8 cellular contexts compared by ENCODE assay signal in genomic region chr17:31900877-31901276, GRCh38. TPM values are rescaled to one million over a fixed set of nuclear protein-coding genes. Genes with fewer than 3 reads are reported as not detected.
A peak's percentile ranks its signal among the peaks of the same experiment; 100 is the strongest.
DNase-seq lines count a peak whose midpoint lies in the region; ATAC-seq and TF ChIP-seq lines count a peak whose summit lies in the region.

No MANE protein-coding gene starts in this region.

- no peak for TF ChIP-seq POLR2A in GM18505 (IDR thresholded peaks at IDR 0.05; ENCODE audit: borderline replicate concordance, extremely low read depth, insufficient read depth, insufficient read length)

- no peak for ATAC-seq in CD4-positive, CD25-positive, alpha-beta regulatory T cell (ENCODE audit: low read depth in 2 of 2)
- no peak for ATAC-seq in natural killer cell treated with Interleukin-12 subunit alpha and Interleukin-12 subunit beta and Interleukin-15 and Interleukin-18, amount 100 ng/mL, for 72 hours
- ATAC-seq in GM18498 (IDR thresholded peaks at IDR 0.05; ENCODE audit: unreplicated experiment) (no peak), GM18505 (IDR thresholded peaks at IDR 0.05; ENCODE audit: unreplicated experiment) (no peak)

- peak overlapping the region; percentile 82 for H3K27ac ChIP-seq in CD4-positive, CD25-positive, alpha-beta regulatory T cell (ENCODE audit: insufficient read depth, low read length, poor library complexity, severe bottlenecking)
- H3K27ac ChIP-seq in KOPT-K1 (ENCODE audit: low read depth, low read length, poor library complexity, severe bottlenecking) (peak overlapping the region; percentile 73), dorsolateral prefrontal cortex (peak overlapping the region in 14 of 59 donors; percentile 4 to 76 (median 52))

- peak overlapping the region; percentile 93 for H3K4me3 ChIP-seq in CD4-positive, CD25-positive, alpha-beta regulatory T cell (ENCODE audit: low read depth, low read length)
- H3K4me3 ChIP-seq in dorsolateral prefrontal cortex = peak overlapping the region; percentile 47 to 98 (median 84)

- no peak overlapping the region for H3K4me3 Mint-ChIP-seq in CD4-positive, CD25-positive, alpha-beta regulatory T cell
- H3K4me3 Mint-ChIP-seq in natural killer cell treated with Interleukin-12 subunit alpha and Interleukin-12 subunit beta and Interleukin-15 and Interleukin-18, amount 100 ng/mL, for 72 hours = no peak overlapping the region

- H3K36me3 ChIP-seq in CD4-positive, CD25-positive, alpha-beta regulatory T cell (ENCODE audit: control insufficient read depth, insufficient read depth, low read length) = peaks cover 30% of the 10 kb centered on the region
- H3K36me3 ChIP-seq in KOPT-K1 (ENCODE audit: insufficient read depth, low read length) = peaks cover 40% of the 10 kb centered on the region

- TF ChIP-seq CTCF in dorsolateral prefrontal cortex (IDR thresholded peaks at IDR 0.05 in 54 of 56, conservative IDR thresholded peaks at IDR 0.05 in 2 of 56; ENCODE audit: low read depth in 1 of 56, partially characterized antibody in 56 of 56) = no peak

- H3K27ac Mint-ChIP-seq in CD4-positive, CD25-positive, alpha-beta regulatory T cell = no peak overlapping the region
- no peak overlapping the region for H3K27ac Mint-ChIP-seq in natural killer cell treated with Interleukin-12 subunit alpha and Interleukin-12 subunit beta and Interleukin-15 and Interleukin-18, amount 100 ng/mL, for 72 hours

- no peaks in the 10 kb centered on the region for H3K9me3 Mint-ChIP-seq in CD4-positive, CD25-positive, alpha-beta regulatory T cell
- no peaks in the 10 kb centered on the region for H3K9me3 Mint-ChIP-seq in natural killer cell treated with Interleukin-12 subunit alpha and Interleukin-12 subunit beta and Interleukin-15 and Interleukin-18, amount 100 ng/mL, for 72 hours

- no peaks in the 10 kb centered on the region for H3K27me3 Mint-ChIP-seq in CD4-positive, CD25-positive, alpha-beta regulatory T cell
- no peaks in the 10 kb centered on the region for H3K27me3 Mint-ChIP-seq in natural killer cell treated with Interleukin-12 subunit alpha and Interleukin-12 subunit beta and Interleukin-15 and Interleukin-18, amount 100 ng/mL, for 72 hours

- H3K36me3 Mint-ChIP-seq in CD4-positive, CD25-positive, alpha-beta regulatory T cell = peaks cover 7% of the 10 kb centered on the region
- H3K36me3 Mint-ChIP-seq in natural killer cell treated with Interleukin-12 subunit alpha and Interleukin-12 subunit beta and Interleukin-15 and Interleukin-18, amount 100 ng/mL, for 72 hours = peaks cover 5% of the 10 kb centered on the region

- no peaks in the 10 kb centered on the region for H3K27me3 ChIP-seq in CD4-positive, CD25-positive, alpha-beta regulatory T cell (ENCODE audit: control insufficient read depth, insufficient read depth, low read length)
- no peaks in the 10 kb centered on the region for H3K27me3 ChIP-seq in dorsolateral prefrontal cortex

- peaks cover 2 to 17% (median 10%) of the 10 kb centered on the region in 4 donors for H3K4me1 Mint-ChIP-seq in CD4-positive, CD25-positive, alpha-beta regulatory T cell
- peaks cover 4 to 5% of the 10 kb centered on the region in 2 donors for H3K4me1 Mint-ChIP-seq in natural killer cell treated with Interleukin-12 subunit alpha and Interleukin-12 subunit beta and Interleukin-15 and Interleukin-18, amount 100 ng/mL, for 72 hours (ENCODE audit: low read depth in 2 of 2)

- DNase-seq in CD4-positive, CD25-positive, alpha-beta regulatory T cell = peak in 1 of 3 donors; percentile 25
- no peak for DNase-seq in dorsolateral prefrontal cortex
- DNase-seq in myocyte (ENCODE audit: low read depth) = peak; percentile 14
- DNase-seq in NCI-H2227 (lab: John Stamatoyannopoulos, UW; ENCODE audit: unreplicated experiment) = no peak
- DNase-seq in natural killer cell treated with Interleukin-12 subunit alpha and Interleukin-12 subunit beta and Interleukin-15 and Interleukin-18, amount 100 ng/mL, for 72 hours (ENCODE audit: low spot score) = no peak

- intact Hi-C loops in dorsolateral prefrontal cortex (cut with DNase I) = no loop called here

- no peaks in the 10 kb centered on the region for H3K9me3 ChIP-seq in CD4-positive, CD25-positive, alpha-beta regulatory T cell (ENCODE audit: control insufficient read depth in 2 of 2, low read length in 2 of 2)
- no peaks in the 10 kb centered on the region for H3K9me3 ChIP-seq in KOPT-K1 (ENCODE audit: insufficient read depth, low read length, poor library complexity, severe bottlenecking)

- peaks cover 15% of the 10 kb centered on the region for H3K4me1 ChIP-seq in CD4-positive, CD25-positive, alpha-beta regulatory T cell (ENCODE audit: control insufficient read depth, insufficient read depth, low read length, poor library complexity, severe bottlenecking)

RNA-seq across cellular contexts. Expression of gene UTP6, which starts 0.6 kb away (rescaled TPM):
- 35.5 TPM for total RNA-seq in CD4-positive, CD25-positive, alpha-beta regulatory T cell
- polyA plus RNA-seq in CD4-positive, CD25-positive, alpha-beta regulatory T cell = 10 to 100 TPM; 29.0 to 61.2 (median 43.7) TPM
- total RNA-seq in dorsolateral prefrontal cortex (10 to 100 TPM; 37.5 to 72.3 (median 51.8) TPM), myocyte (36.1 and 41.3 TPM in 2 replicates)
- 32.5 TPM for polyA plus RNA-seq in myocyte (2012)
- 100 to 1,000 TPM in 1 of 2 donors, 10 to 100 TPM in 1; 84.9 to 126 TPM for total RNA-seq in natural killer cell treated with Interleukin-12 subunit alpha and Interleukin-12 subunit beta and Interleukin-15 and Interleukin-18, amount 100 ng/mL, for 72 hours

RNA-seq across cellular contexts. Expression of gene SUZ12, which starts 35.9 kb away (rescaled TPM):
- total RNA-seq in CD4-positive, CD25-positive, alpha-beta regulatory T cell = 36.5 TPM
- 10 to 100 TPM; 15.7 to 17.9 (median 16.5) TPM for polyA plus RNA-seq in CD4-positive, CD25-positive, alpha-beta regulatory T cell
- total RNA-seq in dorsolateral prefrontal cortex = 10 to 100 TPM; 14.5 to 24.8 (median 19.3) TPM
- total RNA-seq in myocyte = 11.8 and 12.2 TPM in 2 replicates
- polyA plus RNA-seq in myocyte (2012) = 7.3 TPM
- 10 to 100 TPM; 41.1 to 66.2 TPM for total RNA-seq in natural killer cell treated with Interleukin-12 subunit alpha and Interleukin-12 subunit beta and Interleukin-15 and Interleukin-18, amount 100 ng/mL, for 72 hours

RNA-seq across cellular contexts. Expression of gene COPRS, which starts 41.8 kb away (rescaled TPM):
- 5.0 TPM for total RNA-seq in CD4-positive, CD25-positive, alpha-beta regulatory T cell
- 10 to 100 TPM; 12.5 to 17.2 (median 13.3) TPM for polyA plus RNA-seq in CD4-positive, CD25-positive, alpha-beta regulatory T cell
- total RNA-seq in dorsolateral prefrontal cortex (100 to 1,000 TPM in 11 of 120 experiments, 10 to 100 TPM in 109; 43.0 to 121 (median 76.8) TPM), myocyte (104 and 108 TPM in 2 replicates)
- 128 TPM for polyA plus RNA-seq in myocyte (2012)
- total RNA-seq in natural killer cell treated with Interleukin-12 subunit alpha and Interleukin-12 subunit beta and Interleukin-15 and Interleukin-18, amount 100 ng/mL, for 72 hours = 10 to 100 TPM; 21.8 to 37.6 TPM
